ENCODE assay signal across 8 cellular contexts in genomic region chr17:29579866-29580771, GRCh38. TPM values are rescaled to one million over a fixed set of nuclear protein-coding genes. Genes with fewer than 3 reads are reported as not detected.
DNase-seq lines count a peak whose midpoint lies in the region; ATAC-seq and TF ChIP-seq lines count a peak whose summit lies in the region.

No MANE protein-coding gene starts in this region.

- ATAC-seq in GM18520 (IDR thresholded peaks at IDR 0.05; ENCODE audit: unreplicated experiment) (peak; percentile 79), HG03196 (IDR thresholded peaks at IDR 0.05; ENCODE audit: unreplicated experiment) (peak; percentile 61)

- no peak overlapping the region for H3K9ac ChIP-seq in liver (ENCODE audit: low read depth in 1 of 2, low read length in 2 of 2)

- 62% methylated on average over 15 of the region's 15 CpGs for WGBS in liver

- H3K27ac Mint-ChIP-seq in activated CD4-positive, alpha-beta T cell treated with anti-CD3 and anti-CD28 coated beads, Interleukin-2, amount 10 ng/mL, durations not matched to agents 24 days and 14 days = peak overlapping the region; percentile 82

- H3K4me1 Mint-ChIP-seq in activated CD4-positive, alpha-beta T cell treated with anti-CD3 and anti-CD28 coated beads, Interleukin-2, amount 10 ng/mL, durations not matched to agents 24 days and 14 days = peaks cover 13% of the 10 kb centered on the region

- H3K9me3 ChIP-seq in liver (ENCODE audit: control insufficient read depth in 4 of 4, low read length in 3 of 4) = no peaks in the 10 kb centered on the region

- peak; percentile 91 for DNase-seq in AG08395 (ENCODE audit: low spot score)
- DNase-seq in NCI-H524 (lab: John Stamatoyannopoulos, UW) = peak; percentile 91 to 96
- DNase-seq in activated CD4-positive, alpha-beta T cell treated with anti-CD3 and anti-CD28 coated beads, Interleukin-2, amount 10 ng/mL, durations not matched to agents 24 days and 14 days = peak; percentile 96
- DNase-seq in choroid plexus epithelial cell (ENCODE audit: low read depth) = peak; percentile 84
- peak; percentile 79 for DNase-seq in stimulated activated CD8-positive, alpha-beta memory T cell treated with anti-CD3 and anti-CD28 coated beads, Interleukin-12 subunit alpha, Interleukin-12 subunit beta, amount 100 ng/mL, for 4 hours (ENCODE audit: low read depth)

- H3K27ac ChIP-seq in liver (ENCODE audit: low read depth in 1 of 2, low read length in 2 of 2) = no peak overlapping the region

- H3K4me3 Mint-ChIP-seq in activated CD4-positive, alpha-beta T cell treated with anti-CD3 and anti-CD28 coated beads, Interleukin-2, amount 10 ng/mL, durations not matched to agents 24 days and 14 days = no peak overlapping the region

- H3K4me1 ChIP-seq in liver (ENCODE audit: control insufficient read depth in 4 of 4, insufficient read depth in 4 of 4, low read length in 3 of 4) = peaks cover 2 to 4% (median 4%) of the 10 kb centered on the region in 4 donors

- H3K9me3 Mint-ChIP-seq in activated CD4-positive, alpha-beta T cell treated with anti-CD3 and anti-CD28 coated beads, Interleukin-2, amount 10 ng/mL, durations not matched to agents 24 days and 14 days = no peaks in the 10 kb centered on the region

- no peaks in the 10 kb centered on the region for H3K27me3 Mint-ChIP-seq in activated CD4-positive, alpha-beta T cell treated with anti-CD3 and anti-CD28 coated beads, Interleukin-2, amount 10 ng/mL, durations not matched to agents 24 days and 14 days

- peak; percentile 91 to 96 for TF ChIP-seq RAD21 in liver (IDR thresholded peaks at IDR 0.05)

- peaks cover 44% of the 10 kb centered on the region for H3K36me3 Mint-ChIP-seq in activated CD4-positive, alpha-beta T cell treated with anti-CD3 and anti-CD28 coated beads, Interleukin-2, amount 10 ng/mL, durations not matched to agents 24 days and 14 days (ENCODE audit: low read depth)

- no peak overlapping the region for H3K4me3 ChIP-seq in choroid plexus epithelial cell (ENCODE audit: low read depth, low read length)
- no peak overlapping the region for H3K4me3 ChIP-seq in liver (ENCODE audit: low read depth in 1 of 3, low read length in 3 of 3)

- H3K36me3 ChIP-seq in liver (ENCODE audit: control insufficient read depth in 4 of 4, insufficient read depth in 3 of 4, low read depth in 1 of 4, low read length in 3 of 4) = peaks cover 0 to 25% (median 5%) of the 10 kb centered on the region in 4 donors

- intact Hi-C loops in activated CD4-positive, alpha-beta T cell treated with anti-CD3 and anti-CD28 coated beads, Interleukin-2, amount 10 ng/mL, durations not matched to agents 24 days and 14 days (cut with micrococcal nuclease) = loop anchor here (1.0 to 5.0 kb wide), 3 partner anchors 11 to 197 kb away; no protein-coding TSS in a partner anchor

- TF ChIP-seq CTCF in choroid plexus epithelial cell (conservative IDR thresholded peaks at IDR 0.05; ENCODE audit: low read depth, low read length) = peak; percentile 87
- peak; percentile 87 for TF ChIP-seq CTCF in liver (IDR thresholded peaks at IDR 0.05; ENCODE audit: low read depth, low read length, missing input control)

- no peaks in the 10 kb centered on the region for H3K27me3 ChIP-seq in liver (ENCODE audit: control insufficient read depth in 4 of 4, insufficient read depth in 4 of 4, low read length in 3 of 4)

TF ChIP-seq in liver, 16 proteins besides CTCF, POLR2A, EP300 and RAD21:
- TF ChIP-seq HNF4A (conservative IDR thresholded peaks at IDR 0.05) = no peak
- TF ChIP-seq YY1 (IDR thresholded peaks at IDR 0.05) = no peak
- no peak for TF ChIP-seq JUND (IDR thresholded peaks at IDR 0.05)
- TF ChIP-seq REST (IDR thresholded peaks at IDR 0.05) = no peak
- no peak for TF ChIP-seq TAF1 (conservative IDR thresholded peaks at IDR 0.05)
- TF ChIP-seq FOXA1 (IDR thresholded peaks at IDR 0.05) = no peak
- no peak for TF ChIP-seq ATF3 (IDR thresholded peaks at IDR 0.05)
- TF ChIP-seq GABPA (IDR thresholded peaks at IDR 0.05 in 1 of 2, conservative IDR thresholded peaks at IDR 0.05 in 1 of 2) = no peak
- no peak for TF ChIP-seq RXRA (IDR thresholded peaks at IDR 0.05)
- no peak for TF ChIP-seq FOXA2 (IDR thresholded peaks at IDR 0.05)
- no peak for TF ChIP-seq ZBTB33 (IDR thresholded peaks at IDR 0.05)
- no peak for TF ChIP-seq EGR1 (IDR thresholded peaks at IDR 0.05; ENCODE audit: low read depth in 2 of 2)
- no peak for TF ChIP-seq SP1 (IDR thresholded peaks at IDR 0.05)
- no peak for TF ChIP-seq MAX (IDR thresholded peaks at IDR 0.05)
- no peak for TF ChIP-seq HNF4G (IDR thresholded peaks at IDR 0.05)

RNA-seq across cellular contexts. Expression of gene GIT1, which starts 9.3 kb away (rescaled TPM):
- total RNA-seq in activated CD4-positive, alpha-beta T cell treated with anti-CD3 and anti-CD28 coated beads, Interleukin-2, amount 10 ng/mL, durations not matched to agents 24 days and 14 days = 91.3 and 91.4 TPM in 2 replicates
- 10 to 100 TPM in 1 of 2 donors, 1 to 10 TPM in 1; 4.3 to 11.1 TPM for total RNA-seq in liver
- polyA plus RNA-seq in liver = 1 to 10 TPM; 2.2 to 5.4 TPM

RNA-seq across cellular contexts. Expression of gene TP53I13, which starts 11.6 kb away (rescaled TPM):
- total RNA-seq in activated CD4-positive, alpha-beta T cell treated with anti-CD3 and anti-CD28 coated beads, Interleukin-2, amount 10 ng/mL, durations not matched to agents 24 days and 14 days = 69.7 and 77.9 TPM in 2 replicates
- 10 to 100 TPM; 15.2 to 33.7 TPM for total RNA-seq in liver
- polyA plus RNA-seq in liver = 10 to 100 TPM; 12.2 to 42.6 TPM

RNA-seq across cellular contexts. Expression of gene ANKRD13B, which starts 12.8 kb away (rescaled TPM):
- total RNA-seq in activated CD4-positive, alpha-beta T cell treated with anti-CD3 and anti-CD28 coated beads, Interleukin-2, amount 10 ng/mL, durations not matched to agents 24 days and 14 days = 43.1 and 49.8 TPM in 2 replicates
- 1 to 10 TPM in 1 of 2 donors, under 1 TPM in 1; 0.50 to 1.6 TPM for total RNA-seq in liver
- polyA plus RNA-seq in liver = under 1 TPM; 0.06 to 0.52 TPM

RNA-seq across cellular contexts. Expression of gene ABHD15, which starts 13.3 kb away (rescaled TPM):
- 20.0 and 20.1 TPM in 2 replicates for total RNA-seq in activated CD4-positive, alpha-beta T cell treated with anti-CD3 and anti-CD28 coated beads, Interleukin-2, amount 10 ng/mL, durations not matched to agents 24 days and 14 days
- 10 to 100 TPM in 1 of 2 donors, 1 to 10 TPM in 1; 5.6 to 25.7 TPM for total RNA-seq in liver
- 10 to 100 TPM in 1 of 2 donors, 1 to 10 TPM in 1; 6.6 to 14.7 TPM for polyA plus RNA-seq in liver

RNA-seq across cellular contexts. Expression of gene CORO6, which starts 42.6 kb away (rescaled TPM):
- total RNA-seq in activated CD4-positive, alpha-beta T cell treated with anti-CD3 and anti-CD28 coated beads, Interleukin-2, amount 10 ng/mL, durations not matched to agents 24 days and 14 days = 5.6 and 6.4 TPM in 2 replicates
- 1 to 10 TPM in 1 of 2 donors, under 1 TPM in 1; 0.23 to 3.0 TPM for total RNA-seq in liver
- polyA plus RNA-seq in liver = under 1 TPM; 0.44 to 0.75 TPM

Comparison
In these comparisons a context has a peak if more than half of its experiments do, and no peak if none do; other contexts are left out.
1. RNA of gene ANKRD13B, which starts 12.8 kb away (total RNA-seq): 43.1 to 49.8 TPM in activated CD4-positive, alpha-beta T cell treated with anti-CD3 and anti-CD28 coated beads, Interleukin-2, amount 10 ng/mL, durations not matched to agents 24 days and 14 days; 0.50 to 1.6 TPM in liver; every median in the first group is over 10 times any median in the second.
2. Peak in every context shown above with its lines, with median percentiles within 50 percentile points of each other: DNase-seq.